9 cellular contexts compared by ENCODE assay signal in the genomic region with DNA sequence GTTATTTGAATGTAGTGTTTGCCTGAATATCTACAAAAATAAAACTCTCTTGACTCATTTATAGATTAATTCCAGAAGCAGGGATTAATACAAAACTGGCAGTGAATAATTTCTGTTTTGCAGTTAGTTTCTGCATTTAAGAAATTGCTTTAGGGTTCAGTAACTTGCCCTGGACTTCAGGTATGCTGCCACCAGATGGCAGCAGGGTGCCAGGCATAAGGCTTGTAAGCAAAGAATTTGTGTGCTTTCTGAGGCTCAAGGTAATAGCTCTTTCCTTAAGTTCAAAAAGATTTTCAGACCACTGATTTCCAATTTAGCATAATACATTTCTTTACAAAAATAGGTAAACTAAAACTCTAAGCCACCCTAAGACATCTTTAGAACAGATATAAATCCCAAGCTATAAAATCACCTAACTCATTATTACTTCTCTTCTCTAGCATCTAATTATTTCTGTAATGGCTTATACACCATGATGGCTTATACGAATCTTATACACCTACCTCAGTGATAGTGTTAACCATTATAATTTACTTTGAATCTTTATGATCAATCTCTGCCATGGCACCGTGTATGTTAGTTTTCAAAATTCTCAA.
A peak's percentile ranks its signal among the peaks of the same experiment; 100 is the strongest.
DNase-seq lines count a peak whose midpoint lies in the region; TF ChIP-seq lines count a peak whose summit lies in the region.
"Had no signal": no experiment of that assay in that cellular context is flagged by ENCODE, and none has a peak within 500 bp of the region (broad histone marks: within the 10 kb centered on the region; RNA-seq: fewer than 3 reads in every experiment).

No MANE protein-coding gene starts in this region.

- POLR2A ChIA-PET in GM10248 (lab: Yijun Ruan, JAX): no interaction called here

- no peaks in the 10 kb centered on the region for H3K27me3 Mint-ChIP-seq in HFFc6 (ENCODE audit: insufficient read depth)

- H3K9me3 Mint-ChIP-seq in HFFc6: peaks cover 34% of the 10 kb centered on the region

- DNase-seq in GM10248 (ENCODE audit: extremely low spot score) (peak; percentile 38), HFFc6 (peak; percentile 43), NCI-H1930 (lab: John Stamatoyannopoulos, UW) (peak; percentile 32 to 61), UCSD-AML1 (lab: John Stamatoyannopoulos, UW; ENCODE audit: unreplicated experiment) (peak; percentile 48), dermis blood vessel endothelial cell (peak; percentile 77), lung microvascular endothelial cell (ENCODE audit: low read depth in 2 of 2) (peak; percentile 74 to 77)
- DNase-seq in stimulated activated CD8-positive, alpha-beta memory T cell treated with anti-CD3 and anti-CD28 coated beads, Interleukin-7, amount 100 ng/mL, for 24 hours (ENCODE audit: low read depth): peak; percentile 24
- no peak for DNase-seq in effector CD8-positive, alpha-beta T cell (lab: John Stamatoyannopoulos, UW)

- H3K27ac Mint-ChIP-seq in HFFc6: no peak overlapping the region
- H3K27ac Mint-ChIP-seq: activated naive CD8-positive, alpha-beta T cell had no signal

- CTCF ChIA-PET in GM10248 (lab: Yijun Ruan, JAX): interaction anchor here (0.8 to 6.1 kb wide), 23 partner anchors 11 to 724 kb away, joined by 3 to 48 read pairs (median 5); no protein-coding TSS in a partner anchor

- TF ChIP-seq CTCF in GM10248 (IDR thresholded peaks at IDR 0.05; ENCODE audit: control extremely low read depth, extremely low read depth, low read depth, missing control alignments) (peak; percentile 93), HFFc6 (IDR thresholded peaks at IDR 0.05) (peak; percentile 89)

- H3K36me3 Mint-ChIP-seq in HFFc6 (ENCODE audit: low read depth): peaks cover 4% of the 10 kb centered on the region; the same call in 1 of the 2 replicates
- H3K36me3 Mint-ChIP-seq: activated naive CD8-positive, alpha-beta T cell had no signal

- no peak overlapping the region for H3K4me3 Mint-ChIP-seq in HFFc6
- H3K4me3 Mint-ChIP-seq: activated naive CD8-positive, alpha-beta T cell had no signal

- no peaks in the 10 kb centered on the region for H3K4me1 Mint-ChIP-seq in HFFc6 (ENCODE audit: low read depth)
